ENCODE assay signal across 15 cellular contexts in the genomic region with DNA sequence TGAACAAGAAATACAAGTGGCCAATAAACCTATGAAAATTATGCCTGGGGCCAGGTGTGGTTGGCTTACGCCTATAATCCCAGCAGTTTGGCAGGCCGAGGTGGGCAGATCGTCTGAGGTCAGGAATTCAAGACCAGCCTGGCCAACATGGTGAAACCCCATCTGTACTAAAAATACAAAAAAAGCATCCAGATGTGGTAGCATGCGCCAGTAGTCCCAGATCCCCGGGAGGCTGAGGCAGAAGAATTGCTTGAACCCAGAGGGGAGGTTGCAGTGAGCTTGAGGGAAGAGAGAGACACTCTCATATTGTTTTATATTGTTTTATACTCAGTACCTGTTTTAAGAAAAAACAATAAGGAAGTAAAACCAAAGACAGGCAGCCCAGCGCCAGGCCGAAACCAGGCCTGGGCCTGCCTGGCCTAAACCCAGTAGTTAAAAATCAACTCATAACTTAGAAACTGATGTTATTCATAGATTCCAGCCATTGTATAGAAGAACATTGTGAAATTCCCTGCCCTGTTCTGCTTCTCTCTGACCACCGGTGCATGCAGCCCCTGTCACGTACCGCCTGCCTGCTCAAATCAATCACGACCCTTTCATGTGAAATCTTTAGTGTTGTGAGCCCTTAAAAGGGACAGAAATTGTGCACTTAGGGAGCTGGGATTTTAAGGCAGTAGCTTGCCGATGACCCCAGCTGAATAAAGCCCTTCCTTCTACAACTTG. TPM values are rescaled to one million over a fixed set of nuclear protein-coding genes. Genes with fewer than 3 reads are reported as not detected.
A peak's percentile ranks its signal among the peaks of the same experiment; 100 is the strongest.
DNase-seq lines count a peak whose midpoint lies in the region; ATAC-seq and TF ChIP-seq lines count a peak whose summit lies in the region.
"Not testable (repeated sequence)": the region's sequence is repeated elsewhere in the genome, so short reads cannot be mapped to it uniquely, and the experiment has no call there.
"Had no signal": no experiment of that assay in that cellular context is flagged by ENCODE, and none has a peak within 500 bp of the region (broad histone marks: within the 10 kb centered on the region; RNA-seq: fewer than 3 reads in every experiment).

No MANE protein-coding gene starts in this region.

- H4K8ac ChIP-seq in H9 (replicated peaks; ENCODE audit: insufficient read length, low read depth, low read length): not testable (repeated sequence)

- WGBS in H9 (ENCODE audit: extremely low coverage, insufficient read length, low lambda C conversion rate): no CpG with 5 or more reads among the region's 12 CpGs
- 76 to 82% methylated on average over 12 of the region's 12 CpGs for whole genome bisulfite sequencing in body of pancreas, 2 donors

- H3K23ac ChIP-seq in H9 (ENCODE audit: insufficient read length, low read depth, low read length): not testable (repeated sequence)

- H2AK5ac ChIP-seq in H9 (ENCODE audit: insufficient read length, low read length): not testable (repeated sequence)

- not testable (repeated sequence) for H3K79me1 ChIP-seq in H9 (ENCODE audit: insufficient read depth, low read depth, low read length, poor library complexity, severe bottlenecking)

- ATAC-seq in GM19023 (IDR thresholded peaks at IDR 0.05; ENCODE audit: unreplicated experiment): peak; percentile 34
- not testable (repeated sequence) for ATAC-seq in body of pancreas
- peak; percentile 66 to 69 for ATAC-seq in stimulated activated naive B cell treated with anti-CD40 and anti-IgM and Interleukin-4, amounts not matched to agents 10 μg/mL and 1 μg/mL and 100 μg/mL, for 72 hours (replicated peaks)

- H3K4me1 Mint-ChIP-seq in H9 (peaks cover 64 to 67% of the 10 kb centered on the region in 2 experiments), nephron (peaks cover 40% of the 10 kb centered on the region)
- H3K4me1 Mint-ChIP-seq in stimulated activated naive B cell treated with anti-CD40 and anti-IgM and Interleukin-4, amounts not matched to agents 10 μg/mL and 1 μg/mL and 100 μg/mL, for 72 hours: peaks cover 34 to 53% of the 10 kb centered on the region in 2 donors

- not testable (repeated sequence) for H3K18ac ChIP-seq in H9 (ENCODE audit: insufficient read length, low read depth, low read length)

- not testable (repeated sequence) for H4K20me1 ChIP-seq in H9 (ENCODE audit: control insufficient read depth, insufficient read depth, insufficient read length)

- peak overlapping the region; percentile 35 to 89 (median 74); a peak in 3 of 7 replicates for H3K27ac Mint-ChIP-seq in H9
- H3K27ac Mint-ChIP-seq in nephron: peak overlapping the region; percentile 87 to 91 (median 89)
- H3K27ac Mint-ChIP-seq in stimulated activated naive B cell treated with anti-CD40 and anti-IgM and Interleukin-4, amounts not matched to agents 10 μg/mL and 1 μg/mL and 100 μg/mL, for 72 hours: peak overlapping the region; percentile 93

- peak overlapping the region; percentile 97 for H3K4me3 ChIP-seq in GM08714 (ENCODE audit: low read length)
- H3K4me3 ChIP-seq in HUES48 (ENCODE audit: low read depth, low read length): peak overlapping the region; percentile 34; the same call in 1 of the 2 replicates
- H3K4me3 ChIP-seq in body of pancreas, cardiac muscle cell: not testable (repeated sequence)

- not testable (repeated sequence) for H3K27me3 ChIP-seq in H9 (ENCODE audit: insufficient read depth, low read length); HUES48 (ENCODE audit: control insufficient read depth, insufficient read depth, low read length); body of pancreas; cardiac muscle cell

- H2BK120ac ChIP-seq in H9 (ENCODE audit: low read depth, low read length, poor library complexity, severe bottlenecking): not testable (repeated sequence)

- H3K4ac ChIP-seq in H9 (ENCODE audit: low read depth, low read length): not testable (repeated sequence)

- H3K4me2 ChIP-seq in H9 (ENCODE audit: insufficient read depth, insufficient read length, low read length): not testable (repeated sequence)

- H3K27me3 Mint-ChIP-seq in H9 (ENCODE audit: low read depth): peaks cover 17% of the 10 kb centered on the region
- not testable (repeated sequence) for H3K27me3 Mint-ChIP-seq in nephron (ENCODE audit: low read depth); stimulated activated naive B cell treated with anti-CD40 and anti-IgM and Interleukin-4, amounts not matched to agents 10 μg/mL and 1 μg/mL and 100 μg/mL, for 72 hours

- H3K9me3 Mint-ChIP-seq in H9; nephron; stimulated activated naive B cell treated with anti-CD40 and anti-IgM and Interleukin-4, amounts not matched to agents 10 μg/mL and 1 μg/mL and 100 μg/mL, for 72 hours: not testable (repeated sequence)

- not testable (repeated sequence) for TF ChIP-seq POLR2A in body of pancreas (IDR thresholded peaks at IDR 0.05)

- not testable (repeated sequence) for DNase-seq in H9; cardiac muscle cell (ENCODE audit: low read depth in 1 of 2, low spot score in 1 of 2)
- DNase-seq in body of pancreas: peak in 2 of 4 donors; percentile 19 to 28
- peak; percentile 65 for DNase-seq in stimulated activated naive B cell treated with anti-CD40 and anti-IgM and Interleukin-4, amounts not matched to agents 10 μg/mL and 1 μg/mL and 100 μg/mL, for 72 hours

- TF ChIP-seq CTCF in H9 (conservative IDR thresholded peaks at IDR 0.05); body of pancreas (IDR thresholded peaks at IDR 0.05); cardiac muscle cell (IDR thresholded peaks at IDR 0.05; ENCODE audit: low read depth, low read length); nephron (IDR thresholded peaks at IDR 0.05; ENCODE audit: unreplicated experiment in 3 of 3): not testable (repeated sequence)

- not testable (repeated sequence) for H2BK20ac ChIP-seq in H9 (ENCODE audit: low read depth, low read length, poor library complexity, severe bottlenecking)

- H3K36me3 Mint-ChIP-seq in H9 (ENCODE audit: insufficient read depth in 1 of 3, low read depth in 3 of 3); nephron (ENCODE audit: low read depth); stimulated activated naive B cell treated with anti-CD40 and anti-IgM and Interleukin-4, amounts not matched to agents 10 μg/mL and 1 μg/mL and 100 μg/mL, for 72 hours: not testable (repeated sequence)

- H3K4me1 ChIP-seq in H9 (ENCODE audit: insufficient read depth, low read length): peaks cover 17% of the 10 kb centered on the region; the same call in 1 of the 2 replicates
- peaks cover 49% of the 10 kb centered on the region for H3K4me1 ChIP-seq in HUES48 (ENCODE audit: control insufficient read depth, insufficient read depth, low read length)
- peaks cover 13% of the 10 kb centered on the region for H3K4me1 ChIP-seq in body of pancreas
- not testable (repeated sequence) for H3K4me1 ChIP-seq in cardiac muscle cell (ENCODE audit: low read depth)

- H3K14ac ChIP-seq in H9 (ENCODE audit: insufficient read depth, low read length): not testable (repeated sequence)

- not testable (repeated sequence) for H3T11ph ChIP-seq in H9 (ENCODE audit: low read length)

- H2AFZ ChIP-seq in H9 (ENCODE audit: low read length): not testable (repeated sequence)

- not testable (repeated sequence) for H3K36me3 ChIP-seq in HUES48 (ENCODE audit: control insufficient read depth, insufficient read depth, low read length); body of pancreas (replicated peaks in 1 of 2; ENCODE audit: insufficient read depth in 1 of 2, low read depth in 2 of 2); cardiac muscle cell

- not testable (repeated sequence) for H3K79me2 ChIP-seq in H9 (ENCODE audit: insufficient read depth, low read length)

- H4K91ac ChIP-seq in H9 (ENCODE audit: insufficient read length, low read depth, low read length): not testable (repeated sequence)

- H2BK12ac ChIP-seq in H9 (ENCODE audit: insufficient read length, low read depth, low read length): not testable (repeated sequence)

- not testable (repeated sequence) for H3K23me2 ChIP-seq in H9 (ENCODE audit: insufficient read length, low read depth, low read length, poor library complexity, severe bottlenecking)

- H3K9ac ChIP-seq in H9 (ENCODE audit: extremely low read depth, insufficient read length, low read length); HUES48 (ENCODE audit: low read depth, low read length): not testable (repeated sequence)

- H3K4me3 Mint-ChIP-seq in H9: peak overlapping the region; percentile 26 to 48; a peak in 4 of 5 replicates
- peak overlapping the region; percentile 7 to 66 (median 44) for H3K4me3 Mint-ChIP-seq in nephron
- peak overlapping the region; percentile 79 to 84 for H3K4me3 Mint-ChIP-seq in stimulated activated naive B cell treated with anti-CD40 and anti-IgM and Interleukin-4, amounts not matched to agents 10 μg/mL and 1 μg/mL and 100 μg/mL, for 72 hours

- not testable (repeated sequence) for H2BK5ac ChIP-seq in H9 (ENCODE audit: insufficient read length, low read length)

- not testable (repeated sequence) for H3K9me3 ChIP-seq in H9 (ENCODE audit: control insufficient read depth, low read depth, low read length); HUES48 (ENCODE audit: control insufficient read depth, insufficient read depth, low read length); body of pancreas; cardiac muscle cell (ENCODE audit: low read depth)

- intact Hi-C loops in body of pancreas (cut with DNase I): not testable (repeated sequence)

- not testable (repeated sequence) for H2BK15ac ChIP-seq in H9 (ENCODE audit: low read depth, low read length)

- not testable (repeated sequence) for H3K56ac ChIP-seq in H9 (ENCODE audit: insufficient read length, low read depth, low read length)

- not testable (repeated sequence) for H3K27ac ChIP-seq in H9 (ENCODE audit: insufficient read length, low read depth, low read length)
- H3K27ac ChIP-seq in HUES48 (ENCODE audit: low read depth, low read length) (peak overlapping the region; percentile 89), body of pancreas (peak overlapping the region; percentile 15 to 72 (median 62)), cardiac muscle cell (peak overlapping the region; percentile 52)

- not testable (repeated sequence) for H4K5ac ChIP-seq in H9 (ENCODE audit: insufficient read length, low read depth, low read length)

RNA-seq across cellular contexts. Expression of a gene that starts 35.4 kb away (rescaled TPM):
- 231 and 236 TPM in 2 replicates for total RNA-seq in H9 (2021)
- 100 to 1,000 TPM in 1 of 2 donors, 10 to 100 TPM in 1; 38.9 to 102 TPM for total RNA-seq in body of pancreas
- 225 and 338 TPM in 2 replicates for total RNA-seq in cardiac muscle cell
- 236 and 291 TPM in 2 replicates for polyA plus RNA-seq in cardiac muscle cell

RNA-seq across cellular contexts. Expression of a gene that starts 43.2 kb away (rescaled TPM):
- total RNA-seq in H9 (2021) (0.26 and 0.48 TPM in 2 replicates), body of pancreas (10 to 100 TPM in 1 of 2 donors, 1 to 10 TPM in 1; 6.7 to 24.4 TPM), cardiac muscle cell (58.1 and 79.2 TPM in 2 replicates)
- polyA plus RNA-seq in cardiac muscle cell: 59.9 and 69.0 TPM in 2 replicates

RNA-seq across cellular contexts. Expression of a gene that starts 54.9 kb away (rescaled TPM):
- total RNA-seq in H9 (2021): not detected in 2 replicates
- not detected for total RNA-seq in body of pancreas
- total RNA-seq in cardiac muscle cell: not detected in 2 replicates
- polyA plus RNA-seq in cardiac muscle cell: 0.10 TPM in 1 of 2 replicates, not detected in the other
- total RNA-seq: cardiac septum, dermis blood vessel endothelial cell, IMR-90, mammary epithelial cell, myocyte, osteoblast, thoracic aorta had no signal
- polyA plus RNA-seq: IMR-90, mammary epithelial cell had no signal
